In the genomic region with DNA sequence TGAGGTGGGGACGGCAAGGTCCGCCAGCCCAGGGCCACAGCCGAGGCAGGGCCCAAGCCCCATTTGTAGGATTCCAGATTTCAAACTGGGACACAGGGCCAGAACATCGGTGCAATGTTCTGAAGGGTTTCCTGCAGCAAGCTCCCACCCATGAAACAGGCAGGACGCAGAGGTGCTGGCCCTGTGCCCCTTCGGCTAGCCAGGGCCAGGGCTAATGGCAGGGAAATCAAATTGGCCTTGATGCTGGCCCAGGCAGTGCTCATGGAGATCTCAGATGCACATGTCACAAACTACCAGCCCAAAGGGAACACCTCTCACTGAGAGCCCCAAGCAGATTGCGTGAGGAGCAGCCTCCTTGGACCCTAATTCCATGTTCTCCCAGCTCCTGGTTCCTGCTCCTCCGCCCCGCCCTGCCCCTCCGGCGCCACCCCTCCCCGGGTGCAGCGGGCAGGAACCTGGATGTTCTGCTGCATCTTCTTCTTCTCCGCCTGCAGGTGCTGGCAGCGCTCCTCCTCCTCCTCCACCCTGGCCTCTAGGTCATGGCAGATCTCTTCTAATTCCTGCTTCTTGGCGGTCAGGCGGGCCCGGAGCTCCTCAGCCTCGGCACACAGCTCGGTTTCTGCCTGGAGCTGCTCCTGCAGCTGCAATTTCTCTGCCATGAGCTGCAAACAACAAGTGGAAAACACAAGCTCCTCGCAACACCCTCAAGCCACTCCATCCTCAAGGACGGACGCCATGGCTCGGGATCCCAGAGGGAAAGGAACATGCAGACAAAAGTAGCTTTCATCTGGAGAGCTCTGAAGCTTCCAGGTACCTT, we compare ENCODE assay signal across 9 cellular contexts. TPM values are rescaled to one million over a fixed set of nuclear protein-coding genes. Genes with fewer than 3 reads are reported as not detected.
DNase-seq lines count a peak whose midpoint lies in the region; ATAC-seq and TF ChIP-seq lines count a peak whose summit lies in the region.
"Had no signal": no experiment of that assay in that cellular context is flagged by ENCODE, and none has a peak within 500 bp of the region (broad histone marks: within the 10 kb centered on the region; RNA-seq: fewer than 3 reads in every experiment).

No MANE protein-coding gene starts in this region.

- peak overlapping the region; percentile 77 for H3K27ac Mint-ChIP-seq in activated naive CD4-positive, alpha-beta T cell treated with anti-CD3 and anti-CD28 coated beads, Interleukin-2, amount 10 ng/mL, durations not matched to agents 7 days and 5 days
- H3K27ac Mint-ChIP-seq in activated CD4-positive, alpha-beta memory T cell treated with anti-CD3 and anti-CD28 coated beads for 36 hours = peak overlapping the region; percentile 67

- no peaks in the 10 kb centered on the region for H3K27me3 ChIP-seq in mucosa of rectum (ENCODE audit: control insufficient read depth in 2 of 2, insufficient read depth in 2 of 2, low read length in 2 of 2)
- no peaks in the 10 kb centered on the region for H3K27me3 ChIP-seq in vagina

- CTCF ChIA-PET in activated naive CD4-positive, alpha-beta T cell treated with anti-CD3 and anti-CD28 coated beads, Interleukin-2, amount 10 ng/mL, durations not matched to agents 7 days and 5 days (lab: Charles Lee) = interaction anchor here (0.6 to 8.1 kb wide), 28 partner anchors 8 to 227 kb away, joined by 3 to 88 read pairs (median 5); no protein-coding TSS in a partner anchor
- CTCF ChIA-PET in activated CD4-positive, alpha-beta memory T cell treated with anti-CD3 and anti-CD28 coated beads for 36 hours (lab: Charles Lee) = interaction anchor here (0.8 to 6.3 kb wide), 39 partner anchors 9 to 193 kb away, joined by 3 to 142 read pairs (median 4); partner anchors contain the start of genes APOL1 and MYH9

- no peaks in the 10 kb centered on the region for H3K9me3 Mint-ChIP-seq in activated naive CD4-positive, alpha-beta T cell treated with anti-CD3 and anti-CD28 coated beads, Interleukin-2, amount 10 ng/mL, durations not matched to agents 7 days and 5 days
- no peaks in the 10 kb centered on the region for H3K9me3 Mint-ChIP-seq in activated CD4-positive, alpha-beta memory T cell treated with anti-CD3 and anti-CD28 coated beads for 36 hours

- H3K4me1 ChIP-seq in mucosa of rectum (ENCODE audit: control insufficient read depth in 2 of 2, insufficient read depth in 2 of 2, low read length in 2 of 2) (peaks cover 5 to 16% of the 10 kb centered on the region in 2 donors), vagina (no peaks in the 10 kb centered on the region)

- TF ChIP-seq POLR2A in vagina (IDR thresholded peaks at IDR 0.05) = no peak

- H3K4me3 ChIP-seq in mucosa of rectum (ENCODE audit: low read length in 2 of 2) (no peak overlapping the region), vagina (no peak overlapping the region)
- H3K4me3 ChIP-seq: lower lobe of right lung had no signal

- no peak for DNase-seq in activated naive CD4-positive, alpha-beta T cell treated with anti-CD3 and anti-CD28 coated beads, Interleukin-2, amount 10 ng/mL, durations not matched to agents 7 days and 5 days
- no peak for DNase-seq in activated naive CD4-positive, alpha-beta T cell (lab: John Stamatoyannopoulos, UW)
- DNase-seq in activated CD4-positive, alpha-beta memory T cell treated with anti-CD3 and anti-CD28 coated beads for 36 hours = no peak
- DNase-seq in vagina (ENCODE audit: extremely low spot score in 2 of 2) (no peak), RPMI8226 (no peak)

- H3K4me1 Mint-ChIP-seq in activated naive CD4-positive, alpha-beta T cell treated with anti-CD3 and anti-CD28 coated beads, Interleukin-2, amount 10 ng/mL, durations not matched to agents 7 days and 5 days = peaks cover 15% of the 10 kb centered on the region
- H3K4me1 Mint-ChIP-seq in activated CD4-positive, alpha-beta memory T cell treated with anti-CD3 and anti-CD28 coated beads for 36 hours (ENCODE audit: low read depth) = peaks cover 12% of the 10 kb centered on the region

- H3K36me3 Mint-ChIP-seq in activated naive CD4-positive, alpha-beta T cell treated with anti-CD3 and anti-CD28 coated beads, Interleukin-2, amount 10 ng/mL, durations not matched to agents 7 days and 5 days = peaks cover 75% of the 10 kb centered on the region
- H3K36me3 Mint-ChIP-seq in activated CD4-positive, alpha-beta memory T cell treated with anti-CD3 and anti-CD28 coated beads for 36 hours = peaks cover 73% of the 10 kb centered on the region

- no peak overlapping the region for H3K4me3 Mint-ChIP-seq in activated naive CD4-positive, alpha-beta T cell treated with anti-CD3 and anti-CD28 coated beads, Interleukin-2, amount 10 ng/mL, durations not matched to agents 7 days and 5 days
- H3K4me3 Mint-ChIP-seq in activated CD4-positive, alpha-beta memory T cell treated with anti-CD3 and anti-CD28 coated beads for 36 hours = peak overlapping the region; percentile 3

- peak overlapping the region; percentile 2 to 32 for H3K27ac ChIP-seq in mucosa of rectum (ENCODE audit: low read depth in 2 of 2, low read length in 2 of 2)
- peak overlapping the region; percentile 49 for H3K27ac ChIP-seq in vagina
- H3K27ac ChIP-seq: lower lobe of right lung had no signal

- intact Hi-C loops in activated CD4-positive, alpha-beta memory T cell treated with anti-CD3 and anti-CD28 coated beads for 36 hours (cut with micrococcal nuclease) = loop anchor here (1.0 kb wide), 1 partner anchor 170 kb away; no protein-coding TSS in a partner anchor
- intact Hi-C loops in vagina (cut with DNase I) = loop anchor here (5.0 kb wide), 1 partner anchor 167 kb away; no protein-coding TSS in a partner anchor

- H3K27me3 Mint-ChIP-seq in activated naive CD4-positive, alpha-beta T cell treated with anti-CD3 and anti-CD28 coated beads, Interleukin-2, amount 10 ng/mL, durations not matched to agents 7 days and 5 days = peaks cover 3% of the 10 kb centered on the region
- no peaks in the 10 kb centered on the region for H3K27me3 Mint-ChIP-seq in activated CD4-positive, alpha-beta memory T cell treated with anti-CD3 and anti-CD28 coated beads for 36 hours

- no peak for TF ChIP-seq CTCF in vagina (IDR thresholded peaks at IDR 0.05)

- ATAC-seq in HG02571 (IDR thresholded peaks at IDR 0.05; ENCODE audit: unreplicated experiment) (no peak), GM21737 (IDR thresholded peaks at IDR 0.05; ENCODE audit: unreplicated experiment) (no peak)

- H3K9me3 ChIP-seq in mucosa of rectum (ENCODE audit: control insufficient read depth in 2 of 2, low read length in 2 of 2) (no peaks in the 10 kb centered on the region), vagina (no peaks in the 10 kb centered on the region)
- H3K9me3 ChIP-seq: lower lobe of right lung had no signal

- POLR2A ChIA-PET in activated CD4-positive, alpha-beta memory T cell treated with anti-CD3 and anti-CD28 coated beads for 36 hours (lab: Charles Lee) = interaction anchor here (1.2 kb wide), 1 partner anchor 170 kb away, joined by 3 read pairs; no protein-coding TSS in a partner anchor

- H3K36me3 ChIP-seq in mucosa of rectum (ENCODE audit: control insufficient read depth in 2 of 2, insufficient read depth in 2 of 2, low read length in 2 of 2) = peaks cover 95 to 96% of the 10 kb centered on the region in 2 donors
- peaks cover 20 to 100% of the 10 kb centered on the region in 2 donors for H3K36me3 ChIP-seq in vagina

- no peak overlapping the region for H3K9ac ChIP-seq in mucosa of rectum (ENCODE audit: low read depth in 1 of 2, low read length in 2 of 2)

RNA-seq across cellular contexts. Expression of gene APOL1, which starts 47.7 kb away (rescaled TPM):
- total RNA-seq in activated CD4-positive, alpha-beta memory T cell treated with anti-CD3 and anti-CD28 coated beads for 36 hours = 10 to 100 TPM; 44.7 to 46.3 TPM
- total RNA-seq in vagina = 28.5 TPM
